14 cellular contexts compared by ENCODE assay signal in the genomic region with DNA sequence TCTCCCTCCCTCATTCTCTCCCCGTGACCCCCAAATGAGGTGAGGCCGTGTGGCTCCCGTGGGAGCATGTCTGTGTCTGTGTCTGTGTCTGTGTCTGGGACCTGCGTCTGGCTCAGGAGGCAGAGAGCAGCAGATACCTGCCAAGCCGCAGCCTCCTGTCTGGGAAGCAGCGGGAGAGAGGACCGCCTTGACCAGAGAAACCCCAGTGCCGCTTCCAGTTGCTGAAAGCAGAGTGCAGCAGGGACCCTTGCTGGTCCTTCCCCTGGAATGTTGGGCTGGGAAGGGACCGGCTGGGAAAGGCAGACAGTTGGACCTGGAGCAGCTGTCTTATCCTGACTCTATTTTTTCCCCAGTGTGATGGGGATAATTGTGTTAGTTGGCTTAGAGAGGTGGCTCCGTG. TPM values are rescaled to one million over a fixed set of nuclear protein-coding genes. Genes with fewer than 3 reads are reported as not detected.
DNase-seq lines count a peak whose midpoint lies in the region; ATAC-seq, FAIRE-seq and TF ChIP-seq lines count a peak whose summit lies in the region.
"Had no signal": no experiment of that assay in that cellular context is flagged by ENCODE, and none has a peak within 500 bp of the region (broad histone marks: within the 10 kb centered on the region; RNA-seq: fewer than 3 reads in every experiment).

No MANE protein-coding gene starts in this region.

- no peaks in the 10 kb centered on the region for H3K36me3 Mint-ChIP-seq in activated naive CD8-positive, alpha-beta T cell treated with anti-CD3 and anti-CD28 coated beads for 36 hours
- H3K36me3 Mint-ChIP-seq: activated naive CD4-positive, alpha-beta T cell treated with anti-CD3 and anti-CD28 coated beads, Interleukin-2, amount 10 ng/mL, durations not matched to agents 7 days and 5 days had no signal

- H3K9me3 ChIP-seq in ES-I3 (ENCODE audit: control insufficient read depth, insufficient read depth, low read length): no peaks in the 10 kb centered on the region
- H3K9me3 ChIP-seq in pancreas: no peaks in the 10 kb centered on the region

- intact Hi-C loops in left ventricle myocardium superior (cut with micrococcal nuclease): no loop called here
- intact Hi-C loops in pancreas (cut with DNase I): no loop called here

- DNase-seq in left ventricle myocardium superior: peak; percentile 48
- DNase-seq in pancreas: no peak
- DNase-seq in activated naive CD8-positive, alpha-beta T cell treated with anti-CD3 and anti-CD28 coated beads for 36 hours: no peak
- DNase-seq: activated naive CD4-positive, alpha-beta T cell treated with anti-CD3 and anti-CD28 coated beads, Interleukin-2, amount 10 ng/mL, durations not matched to agents 7 days and 5 days; Calu3; small intestine; stimulated activated naive CD4-positive, alpha-beta T cell treated with Interleukin-2 at 50 U/mL for 16 hours had no signal

- H3K27me3 ChIP-seq in pancreas: no peaks in the 10 kb centered on the region

- H3K36me3 ChIP-seq in ES-I3 (ENCODE audit: insufficient read depth, low read length) (no peaks in the 10 kb centered on the region), pancreas (no peaks in the 10 kb centered on the region)

- H3K9me3 Mint-ChIP-seq in activated naive CD8-positive, alpha-beta T cell treated with anti-CD3 and anti-CD28 coated beads for 36 hours: no peaks in the 10 kb centered on the region
- H3K9me3 Mint-ChIP-seq: activated naive CD4-positive, alpha-beta T cell treated with anti-CD3 and anti-CD28 coated beads, Interleukin-2, amount 10 ng/mL, durations not matched to agents 7 days and 5 days had no signal

- peak; percentile 33 for ATAC-seq in left ventricle myocardium superior
- ATAC-seq in pancreas: peak; percentile 8 to 43 (median 37)
- no peak for ATAC-seq in HG02571 (IDR thresholded peaks at IDR 0.05; ENCODE audit: unreplicated experiment)
- no peak for ATAC-seq in GM18867 (IDR thresholded peaks at IDR 0.05; ENCODE audit: unreplicated experiment)
- ATAC-seq in HG03135 (IDR thresholded peaks at IDR 0.05; ENCODE audit: unreplicated experiment): no peak
- ATAC-seq: activated CD4-positive, CD25-positive, alpha-beta regulatory T cell treated with anti-CD3 and anti-CD28 coated beads, Interleukin-2, amount 50 U/mL, for 24 hours had no signal

- peaks cover 44% of the 10 kb centered on the region for H3K27me3 Mint-ChIP-seq in activated naive CD8-positive, alpha-beta T cell treated with anti-CD3 and anti-CD28 coated beads for 36 hours

- H3K4me1 Mint-ChIP-seq in activated naive CD8-positive, alpha-beta T cell treated with anti-CD3 and anti-CD28 coated beads for 36 hours: peaks cover 10% of the 10 kb centered on the region

- H3K27ac ChIP-seq in angular gyrus (ENCODE audit: low read depth, low read length): peak overlapping the region; percentile 44
- peak overlapping the region; percentile 12 to 71 (median 42) for H3K27ac ChIP-seq in pancreas

- H3K27ac Mint-ChIP-seq in activated naive CD8-positive, alpha-beta T cell treated with anti-CD3 and anti-CD28 coated beads for 36 hours: no peak overlapping the region
- H3K27ac Mint-ChIP-seq: activated naive CD4-positive, alpha-beta T cell treated with anti-CD3 and anti-CD28 coated beads, Interleukin-2, amount 10 ng/mL, durations not matched to agents 7 days and 5 days had no signal

- H3K9ac ChIP-seq in ES-I3 (ENCODE audit: low read depth, low read length): peak overlapping the region; percentile 58

- H3K4me3 ChIP-seq in pancreas: peak overlapping the region in 3 of 4 donors; percentile 11 to 33 (median 29)

- no peak for FAIRE-seq in pancreas (lab: Jason Lieb, UNC)
- FAIRE-seq: frontal cortex, small intestine had no signal

- peaks cover 26% of the 10 kb centered on the region for H3K4me1 ChIP-seq in ES-I3 (ENCODE audit: insufficient read depth, low read length)
- H3K4me1 ChIP-seq in pancreas: peaks cover 0 to 24% (median 8%) of the 10 kb centered on the region in 3 donors

- 23 to 27% methylated on average over 10 of the region's 10 CpGs for WGBS in pancreas, 2 donors

- H3K4me3 Mint-ChIP-seq in activated naive CD8-positive, alpha-beta T cell treated with anti-CD3 and anti-CD28 coated beads for 36 hours: no peak overlapping the region
- H3K4me3 Mint-ChIP-seq: activated naive CD4-positive, alpha-beta T cell treated with anti-CD3 and anti-CD28 coated beads, Interleukin-2, amount 10 ng/mL, durations not matched to agents 7 days and 5 days had no signal

- no peak for TF ChIP-seq CTCF in pancreas (IDR thresholded peaks at IDR 0.05)

RNA-seq across cellular contexts. Expression of a gene that starts 0.5 kb away (rescaled TPM):
- total RNA-seq in left ventricle myocardium superior (223 TPM), pancreas (10 to 100 TPM in 3 of 6 donors, 1 to 10 TPM in 3; 1.4 to 22.8 (median 11.4) TPM)
- 10 to 100 TPM in 1 of 2 donors, 1 to 10 TPM in 1; 8.6 to 50.9 TPM for polyA plus RNA-seq in pancreas
- not detected for total RNA-seq in activated naive CD8-positive, alpha-beta T cell treated with anti-CD3 and anti-CD28 coated beads for 36 hours
- total RNA-seq: Calu3 had no signal

RNA-seq across cellular contexts. Expression of a gene that starts 17.1 kb away (rescaled TPM):
- total RNA-seq in left ventricle myocardium superior (17.9 TPM), pancreas (10 to 100 TPM; 11.0 to 18.9 (median 13.9) TPM)
- polyA plus RNA-seq in pancreas: 10 to 100 TPM; 14.8 to 22.0 TPM
- 10 to 100 TPM; 69.2 to 70.1 TPM for total RNA-seq in activated naive CD8-positive, alpha-beta T cell treated with anti-CD3 and anti-CD28 coated beads for 36 hours

RNA-seq across cellular contexts. Expression of a gene that starts 28.3 kb away (rescaled TPM):
- 12.9 TPM for total RNA-seq in left ventricle myocardium superior
- total RNA-seq in pancreas: 10 to 100 TPM; 10.3 to 26.6 (median 20.2) TPM
- 10 to 100 TPM; 26.4 to 69.2 TPM for polyA plus RNA-seq in pancreas
- 10 to 100 TPM; 24.3 to 26.9 TPM for total RNA-seq in activated naive CD8-positive, alpha-beta T cell treated with anti-CD3 and anti-CD28 coated beads for 36 hours

RNA-seq across cellular contexts. Expression of a gene that starts 59.5 kb away (rescaled TPM):
- total RNA-seq in left ventricle myocardium superior (53.6 TPM), pancreas (10 to 100 TPM in 3 of 6 donors, 1 to 10 TPM in 3; 8.2 to 14.8 (median 10.3) TPM)
- 1 to 10 TPM; 9.5 to 9.6 TPM for polyA plus RNA-seq in pancreas
- total RNA-seq in activated naive CD8-positive, alpha-beta T cell treated with anti-CD3 and anti-CD28 coated beads for 36 hours: 10 to 100 TPM; 67.0 to 78.8 TPM

RNA-seq across cellular contexts. Expression of a gene that starts 59.8 kb away (rescaled TPM):
- 172 TPM for total RNA-seq in left ventricle myocardium superior
- 10 to 100 TPM; 49.8 to 85.4 (median 76.1) TPM for total RNA-seq in pancreas
- 10 to 100 TPM; 51.5 to 86.4 TPM for polyA plus RNA-seq in pancreas
- 100 to 1,000 TPM; 498 to 502 TPM for total RNA-seq in activated naive CD8-positive, alpha-beta T cell treated with anti-CD3 and anti-CD28 coated beads for 36 hours

Comparison
In these comparisons a context has a peak if more than half of its experiments do, and no peak if none do; other contexts are left out.
1. ATAC-seq: peak in left ventricle myocardium superior (single experiment) and pancreas (4 of 4); none in HG02571 (single experiment), GM18867 (single experiment) and HG03135 (single experiment).